In the genomic region with DNA sequence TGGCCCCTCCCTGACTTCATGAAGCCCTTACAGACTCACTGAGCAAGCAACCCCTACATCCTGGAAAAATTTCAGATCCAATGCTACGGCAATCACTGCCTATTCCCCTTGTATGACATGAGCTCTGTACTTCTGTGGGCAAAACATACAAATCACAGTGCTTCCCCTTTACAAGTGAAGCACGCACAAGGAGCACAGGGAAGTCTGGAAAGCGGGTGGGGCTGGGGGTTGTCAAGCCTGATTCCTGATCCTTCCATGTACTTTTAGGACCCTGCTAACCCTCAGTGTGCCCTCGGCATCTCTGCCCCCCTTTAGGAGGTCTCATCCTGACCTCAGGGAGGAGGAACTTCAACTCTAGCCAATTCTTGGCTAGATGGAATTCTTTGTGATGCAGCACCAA, we compare ENCODE assay signal across 19 cellular contexts.
"Had no signal": no experiment of that assay in that cellular context is flagged by ENCODE, and none has a peak within 500 bp of the region (broad histone marks: within the 10 kb centered on the region; RNA-seq: fewer than 3 reads in every experiment).

No MANE protein-coding gene starts in this region.

- H3K9me3 Mint-ChIP-seq: activated CD4-positive, alpha-beta memory T cell treated with anti-CD3 and anti-CD28 coated beads, Interleukin-2, amount 10 ng/mL, durations not matched to agents 7 days and 5 days; activated CD4-positive, alpha-beta T cell treated with anti-CD3 and anti-CD28 coated beads, Interleukin-2, amount 10 ng/mL, durations not matched to agents 24 days and 14 days; activated naive CD4-positive, alpha-beta T cell treated with anti-CD3 and anti-CD28 coated beads, Interleukin-2, amount 10 ng/mL, durations not matched to agents 7 days and 5 days; activated T-cell treated with anti-CD3 and anti-CD28 coated beads, Interleukin-2, amount 50 U/mL, for 72 hours; mesothelial cell of epicardium had no signal

- H3K36me3 ChIP-seq: brain microvascular endothelial cell, colonic mucosa, esophagus squamous epithelium, gastrocnemius medialis, left lung, right lobe of liver, thoracic aorta, upper lobe of left lung had no signal

- H3K4me3 Mint-ChIP-seq: activated CD4-positive, alpha-beta memory T cell treated with anti-CD3 and anti-CD28 coated beads, Interleukin-2, amount 10 ng/mL, durations not matched to agents 7 days and 5 days; activated CD4-positive, alpha-beta T cell treated with anti-CD3 and anti-CD28 coated beads, Interleukin-2, amount 10 ng/mL, durations not matched to agents 24 days and 14 days; activated naive CD4-positive, alpha-beta T cell treated with anti-CD3 and anti-CD28 coated beads, Interleukin-2, amount 10 ng/mL, durations not matched to agents 7 days and 5 days; activated T-cell treated with anti-CD3 and anti-CD28 coated beads, Interleukin-2, amount 50 U/mL, for 72 hours; mesothelial cell of epicardium; natural killer cell had no signal

- H3K4me3 ChIP-seq: colonic mucosa, dorsolateral prefrontal cortex, esophagus squamous epithelium, gastrocnemius medialis, left lung, lung, right lobe of liver, thoracic aorta, upper lobe of left lung had no signal

- H3K36me3 Mint-ChIP-seq: activated naive CD4-positive, alpha-beta T cell treated with anti-CD3 and anti-CD28 coated beads, Interleukin-2, amount 10 ng/mL, durations not matched to agents 7 days and 5 days; mesothelial cell of epicardium; natural killer cell had no signal

- H3K27me3 ChIP-seq: brain microvascular endothelial cell, colonic mucosa, dorsolateral prefrontal cortex, left lung, right lobe of liver, upper lobe of left lung had no signal

- H3K9me3 ChIP-seq: colonic mucosa, esophagus squamous epithelium, gastrocnemius medialis, left lung, right lobe of liver, thoracic aorta, upper lobe of left lung had no signal

- DNase-seq: activated CD4-positive, alpha-beta memory T cell treated with anti-CD3 and anti-CD28 coated beads, Interleukin-2, amount 10 ng/mL, durations not matched to agents 7 days and 5 days; activated CD4-positive, alpha-beta T cell treated with anti-CD3 and anti-CD28 coated beads, Interleukin-2, amount 10 ng/mL, durations not matched to agents 24 days and 14 days; activated effector memory CD4-positive, alpha-beta T cell treated with Interleukin-2 at 50 U/mL for 16 hours; activated naive CD4-positive, alpha-beta T cell treated with anti-CD3 and anti-CD28 coated beads, Interleukin-2, amount 10 ng/mL, durations not matched to agents 7 days and 5 days; activated T-cell treated with anti-CD3 and anti-CD28 coated beads, Interleukin-2, amount 50 U/mL, for 72 hours; brain microvascular endothelial cell; colonic mucosa; esophagus squamous epithelium; gastrocnemius medialis; left lung; natural killer cell; right lobe of liver; stimulated activated CD4-positive, alpha-beta T cell treated with anti-CD3 and anti-CD28 coated beads, Interleukin-4, amount 100 ng/mL, for 1 hour; stimulated activated naive CD4-positive, alpha-beta T cell treated with Interleukin-2 at 50 U/mL for 16 hours had no signal

- H3K27ac ChIP-seq: brain microvascular endothelial cell, colonic mucosa, esophagus squamous epithelium, gastrocnemius medialis, left lung, right lobe of liver, thoracic aorta, upper lobe of left lung had no signal

- H3K4me1 ChIP-seq: colonic mucosa, esophagus squamous epithelium, gastrocnemius medialis, left lung, right lobe of liver had no signal

- H3K4me1 Mint-ChIP-seq: activated CD4-positive, alpha-beta memory T cell treated with anti-CD3 and anti-CD28 coated beads, Interleukin-2, amount 10 ng/mL, durations not matched to agents 7 days and 5 days; activated CD4-positive, alpha-beta T cell treated with anti-CD3 and anti-CD28 coated beads, Interleukin-2, amount 10 ng/mL, durations not matched to agents 24 days and 14 days; activated naive CD4-positive, alpha-beta T cell treated with anti-CD3 and anti-CD28 coated beads, Interleukin-2, amount 10 ng/mL, durations not matched to agents 7 days and 5 days; mesothelial cell of epicardium had no signal

- H3K27ac Mint-ChIP-seq: activated CD4-positive, alpha-beta memory T cell treated with anti-CD3 and anti-CD28 coated beads, Interleukin-2, amount 10 ng/mL, durations not matched to agents 7 days and 5 days; activated CD4-positive, alpha-beta T cell treated with anti-CD3 and anti-CD28 coated beads, Interleukin-2, amount 10 ng/mL, durations not matched to agents 24 days and 14 days; activated naive CD4-positive, alpha-beta T cell treated with anti-CD3 and anti-CD28 coated beads, Interleukin-2, amount 10 ng/mL, durations not matched to agents 7 days and 5 days; activated T-cell treated with anti-CD3 and anti-CD28 coated beads, Interleukin-2, amount 50 U/mL, for 72 hours; mesothelial cell of epicardium; natural killer cell had no signal
